Comparison of ENCODE assay signal across 8 cellular contexts in the genomic region with DNA sequence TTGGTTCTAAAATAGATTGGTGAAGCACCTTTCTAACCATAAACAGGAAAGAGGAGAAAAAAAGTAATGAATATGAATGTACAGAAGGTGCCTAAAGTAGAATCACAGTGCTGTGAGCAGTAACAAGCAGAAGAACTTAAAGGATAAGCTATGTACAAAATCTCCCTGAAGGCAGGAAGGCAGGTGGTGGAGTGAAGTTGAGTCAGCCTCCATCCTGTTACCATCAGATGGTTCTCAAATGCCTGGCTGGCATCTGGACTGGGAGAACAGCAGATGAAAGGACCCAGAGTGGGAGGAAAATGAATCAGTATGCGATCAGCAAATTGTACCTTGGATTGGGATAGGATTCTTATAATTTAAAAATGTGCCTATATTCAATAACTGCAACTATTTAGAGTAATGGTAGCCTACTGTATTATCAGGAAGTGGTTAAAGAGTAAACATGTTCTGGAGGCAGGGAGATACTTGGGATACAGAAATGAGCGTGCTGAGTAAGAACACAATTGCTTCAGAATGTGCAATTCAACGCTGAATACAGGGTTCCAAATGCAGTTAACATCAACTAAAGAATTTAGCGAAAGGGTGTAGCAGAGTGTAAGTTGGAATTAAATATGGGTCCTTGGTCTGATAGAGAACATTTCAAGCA. TPM values are rescaled to one million over a fixed set of nuclear protein-coding genes. Genes with fewer than 3 reads are reported as not detected.
A peak's percentile ranks its signal among the peaks of the same experiment; 100 is the strongest.
DNase-seq lines count a peak whose midpoint lies in the region; ATAC-seq lines count a peak whose summit lies in the region.

No MANE protein-coding gene starts in this region.

- H3K36me3 ChIP-seq in ES-I3 (ENCODE audit: insufficient read depth, low read length) = no peaks in the 10 kb centered on the region

- intact Hi-C loops in head of caudate nucleus (cut with DNase I) = no loop called here

- H3K9me3 ChIP-seq in ES-I3 (ENCODE audit: control insufficient read depth, insufficient read depth, low read length) = no peaks in the 10 kb centered on the region

- peak overlapping the region; percentile 91 for H3K27ac ChIP-seq in epithelial cell of prostate

- peaks cover 11% of the 10 kb centered on the region; the same call in 1 of the 2 replicates for H3K4me1 ChIP-seq in ES-I3 (ENCODE audit: insufficient read depth, low read length)

- DNase-seq in RKO (ENCODE audit: low spot score) (peak; percentile 49), epithelial cell of prostate (ENCODE audit: low read depth, low spot score) (no peak), renal cortical epithelial cell (ENCODE audit: low read depth) (peak; percentile 21), NCI-H146 (lab: John Stamatoyannopoulos, UW) (no peak), head of caudate nucleus (no peak)

- ATAC-seq in GM18873 (IDR thresholded peaks at IDR 0.05; ENCODE audit: low FRiP score, unreplicated experiment) (no peak), GM21786 (IDR thresholded peaks at IDR 0.05; ENCODE audit: unreplicated experiment) (no peak)

- H3K9ac ChIP-seq in ES-I3 (ENCODE audit: low read depth, low read length) = peak overlapping the region; percentile 87; the same call in 1 of the 2 replicates

RNA-seq across cellular contexts. Expression of gene FER, which starts 21.1 kb away (rescaled TPM):
- 35.1 and 56.4 TPM in 2 replicates for total RNA-seq in renal cortical epithelial cell

Comparison
In these comparisons a context has a peak if more than half of its experiments do, and no peak if none do; other contexts are left out.
1. DNase-seq: peak in RKO (single experiment) and renal cortical epithelial cell (single experiment); none in epithelial cell of prostate (single experiment), NCI-H146 (single experiment) and head of caudate nucleus (0 of 42).